Comparison of ENCODE assay signal across 10 cellular contexts in the genomic region with DNA sequence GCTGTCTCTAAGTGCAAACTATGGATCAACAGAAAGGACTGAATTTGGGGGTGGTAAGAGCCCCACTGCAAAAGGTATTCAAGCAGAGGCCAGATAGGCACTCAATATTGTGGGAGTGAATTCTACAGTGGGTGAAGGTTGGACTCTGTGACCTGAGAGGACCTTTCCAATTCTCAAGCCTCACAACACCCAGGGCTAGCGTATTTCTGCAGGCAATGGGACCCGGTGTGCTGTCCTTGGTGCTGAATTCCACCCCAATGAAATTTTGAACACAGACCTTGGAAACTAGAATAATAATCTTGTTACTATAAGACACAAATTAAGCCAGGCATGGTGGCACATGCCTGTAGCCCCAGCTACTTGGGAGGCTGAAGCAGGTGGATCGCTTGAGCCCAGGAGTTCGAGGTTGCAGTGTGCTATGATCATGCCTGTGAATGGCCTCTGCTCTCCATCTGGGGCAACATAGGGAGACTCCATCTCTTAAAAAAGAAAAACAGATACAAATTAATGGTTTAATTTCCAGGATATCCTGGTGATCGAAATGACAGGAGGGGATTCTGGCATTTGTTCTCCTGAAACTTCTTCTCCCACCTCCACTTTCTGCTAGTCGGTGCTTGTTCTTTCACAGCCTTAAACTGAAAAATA.
DNase-seq lines count a peak whose midpoint lies in the region; ATAC-seq, FAIRE-seq and TF ChIP-seq lines count a peak whose summit lies in the region.
"Had no signal": no experiment of that assay in that cellular context is flagged by ENCODE, and none has a peak within 500 bp of the region (broad histone marks: within the 10 kb centered on the region; RNA-seq: fewer than 3 reads in every experiment).

No MANE protein-coding gene starts in this region.

- BruUV-seq in K562 (replicated peaks; lab: Mats Ljungman, UMichigan) = no TSS peak

- in situ Hi-C loops in K562 (cut with MboI) = no loop called here

- peak; percentile 57 for ATAC-seq in K562
- ATAC-seq in mucosa of descending colon = no peak

- no peaks in the 10 kb centered on the region for H3K4me1 Mint-ChIP-seq in CD4-positive, alpha-beta memory T cell
- H3K4me1 Mint-ChIP-seq in CD14-positive monocyte = no peaks in the 10 kb centered on the region
- H3K4me1 Mint-ChIP-seq: central memory CD8-positive, alpha-beta T cell had no signal

- H3K27me3 Mint-ChIP-seq in CD4-positive, alpha-beta memory T cell = peaks cover 4 to 16% of the 10 kb centered on the region in 2 donors
- H3K27me3 Mint-ChIP-seq in CD14-positive monocyte (ENCODE audit: low read depth in 3 of 3) = peaks cover 14 to 18% (median 16%) of the 10 kb centered on the region in 3 donors

- H3K36me3 ChIP-seq in K562 (ENCODE audit: control insufficient read depth, insufficient read depth, low read length) (no peaks in the 10 kb centered on the region), mucosa of descending colon (ENCODE audit: low read depth) (no peaks in the 10 kb centered on the region)
- H3K36me3 ChIP-seq in CD4-positive, alpha-beta memory T cell (ENCODE audit: insufficient read depth, low read length) = no peaks in the 10 kb centered on the region
- H3K36me3 ChIP-seq: WERI-Rb-1 had no signal

- DNase-seq in GM12891 (ENCODE audit: insufficient read length, low spot score) (peak; percentile 32), LNCaP clone FGC (ENCODE audit: low read depth) (peak; percentile 19), K562 (ENCODE audit: extremely low read depth in 1 of 4, low spot score in 3 of 4) (peak; percentile 40 to 62 (median 50)), mucosa of descending colon (peak in 2 of 3 donors; percentile 36 to 62), CD14-positive monocyte (ENCODE audit: low spot score) (no peak), DMS153 (lab: John Stamatoyannopoulos, UW) (no peak)
- DNase-seq in CD4-positive, alpha-beta memory T cell = no peak
- DNase-seq: NCI-H2029, WERI-Rb-1 had no signal

- H3K4me2 ChIP-seq in K562 (ENCODE audit: insufficient read depth, low read length) = no peak overlapping the region

- H3K79me2 ChIP-seq in K562 (ENCODE audit: control insufficient read depth, insufficient read depth, low read length) = no peaks in the 10 kb centered on the region

- FAIRE-seq in GM12891 (lab: Jason Lieb, UNC) (no peak), K562 (lab: Jason Lieb, UNC) (peak; percentile 78)

- TF ChIP-seq CTCF in LNCaP clone FGC (IDR thresholded peaks at IDR 0.05; ENCODE audit: control insufficient read depth, extremely low read depth, insufficient read depth) = no peak
- no peak for TF ChIP-seq CTCF in K562 (IDR thresholded peaks at IDR 0.05 in 2 of 3, conservative IDR thresholded peaks at IDR 0.05 in 1 of 3; ENCODE audit: insufficient read depth in 2 of 3, low read depth in 1 of 3, low read length in 3 of 3)
- TF ChIP-seq CTCF in mucosa of descending colon (IDR thresholded peaks at IDR 0.05) = no peak
- no peak for TF ChIP-seq CTCF in CD14-positive monocyte (IDR thresholded peaks at IDR 0.05)

- no peak overlapping the region for H3K4me3 ChIP-seq in LNCaP clone FGC (ENCODE audit: low read depth, low read length)
- H3K4me3 ChIP-seq in K562 = no peak overlapping the region
- no peak overlapping the region for H3K4me3 ChIP-seq in mucosa of descending colon
- no peak overlapping the region for H3K4me3 ChIP-seq in CD4-positive, alpha-beta memory T cell (ENCODE audit: low read length in 2 of 2)

- H3K27ac Mint-ChIP-seq in CD4-positive, alpha-beta memory T cell = no peak overlapping the region
- no peak overlapping the region for H3K27ac Mint-ChIP-seq in CD14-positive monocyte

- POLR2A ChIA-PET in K562 (lab: Yijun Ruan, JAX) = no interaction called here
- POLR2A ChIA-PET in CD4-positive, alpha-beta memory T cell (lab: Charles Lee; ENCODE audit: partially characterized antibody) = no interaction called here

- peaks cover 0 to 8% of the 10 kb centered on the region in 2 experiments; a peak in 1 of 5 replicates for H3K27me3 ChIP-seq in K562 (ENCODE audit: control insufficient read depth in 2 of 2, insufficient read depth in 2 of 2, low read length in 2 of 2)
- peaks cover 4% of the 10 kb centered on the region for H3K27me3 ChIP-seq in CD4-positive, alpha-beta memory T cell (ENCODE audit: insufficient read depth, low read length)

- no peak for TF ChIP-seq RAD21 in K562 (CRISPR knock-in tag; conservative IDR thresholded peaks at IDR 0.05 in 1 of 2, IDR thresholded peaks at IDR 0.05 in 1 of 2)

- no peak overlapping the region for H3K27ac ChIP-seq in K562 (ENCODE audit: extremely low read depth, low read depth, low read length)
- H3K27ac ChIP-seq in CD4-positive, alpha-beta memory T cell (ENCODE audit: low read depth, low read length) = no peak overlapping the region
- H3K27ac ChIP-seq: WERI-Rb-1 had no signal

- 1% methylated on average over 6 of the region's 6 CpGs for WGBS in K562 (ENCODE audit: insufficient coverage, low coverage, missing lambda C conversion rate)

- H3K36me3 Mint-ChIP-seq in CD4-positive, alpha-beta memory T cell = no peaks in the 10 kb centered on the region
- no peaks in the 10 kb centered on the region for H3K36me3 Mint-ChIP-seq in CD14-positive monocyte

- H3K9me1 ChIP-seq in K562 (ENCODE audit: control insufficient read depth, insufficient read depth, low read length) = no peaks in the 10 kb centered on the region

- no peak overlapping the region for H2AFZ ChIP-seq in K562 (ENCODE audit: low read depth, low read length)

- CTCF ChIA-PET in K562 (lab: Yijun Ruan, JAX; ENCODE audit: low intra/inter-chr PET ratio) = no interaction called here
- CTCF ChIA-PET in CD4-positive, alpha-beta memory T cell (lab: Charles Lee; ENCODE audit: partially characterized antibody) = no interaction called here

- no peak for TF ChIP-seq EP300 in K562 (IDR thresholded peaks at IDR 0.05; ENCODE audit: low read length)

- intact Hi-C loops in K562 (cut with micrococcal nuclease) (no loop called here), mucosa of descending colon (cut with DNase I, micrococcal nuclease) (no loop called here), CD14-positive monocyte (cut with micrococcal nuclease) (no loop called here)
- intact Hi-C loops in CD4-positive, alpha-beta memory T cell (cut with micrococcal nuclease) = no loop called here

- H3K4me1 ChIP-seq in K562 (replicated peaks in 1 of 2; ENCODE audit: control insufficient read depth in 2 of 2, insufficient read depth in 2 of 2, low read length in 2 of 2) (no peaks in the 10 kb centered on the region), mucosa of descending colon (ENCODE audit: low read depth) (no peaks in the 10 kb centered on the region)
- H3K4me1 ChIP-seq in CD4-positive, alpha-beta memory T cell (ENCODE audit: insufficient read depth, low read length) = no peaks in the 10 kb centered on the region

- TF ChIP-seq POLR2A in GM12891 (IDR thresholded peaks at IDR 0.05; ENCODE audit: low read depth, low read length) (no peak), K562 (conservative IDR thresholded peaks at IDR 0.05) (no peak)

- no peaks in the 10 kb centered on the region for H3K9me3 ChIP-seq in K562 (replicated peaks; ENCODE audit: control insufficient read depth, insufficient read depth, low read depth, low read length)
- no peaks in the 10 kb centered on the region for H3K9me3 ChIP-seq in mucosa of descending colon
- no peaks in the 10 kb centered on the region for H3K9me3 ChIP-seq in CD4-positive, alpha-beta memory T cell (ENCODE audit: control insufficient read depth in 1 of 2, low read length in 2 of 2)

- no peaks in the 10 kb centered on the region for H3K9me3 Mint-ChIP-seq in CD4-positive, alpha-beta memory T cell
- H3K9me3 Mint-ChIP-seq in CD14-positive monocyte = peaks cover 0 to 3% (median 0%) of the 10 kb centered on the region in 7 donors
- H3K9me3 Mint-ChIP-seq: central memory CD8-positive, alpha-beta T cell had no signal

- H3K4me3 Mint-ChIP-seq in CD4-positive, alpha-beta memory T cell = no peak overlapping the region
- H3K4me3 Mint-ChIP-seq in CD14-positive monocyte = no peak overlapping the region
- H3K4me3 Mint-ChIP-seq: central memory CD8-positive, alpha-beta T cell had no signal

- no peaks in the 10 kb centered on the region for H4K20me1 ChIP-seq in K562 (replicated peaks; ENCODE audit: control insufficient read depth, insufficient read depth, low read length)

- no peak overlapping the region for H3K9ac ChIP-seq in K562 (ENCODE audit: insufficient read depth in 1 of 2, low read depth in 2 of 2, low read length in 2 of 2)

TF ChIP-seq in GM12891, 5 proteins besides CTCF, POLR2A, EP300 and RAD21:
- TF ChIP-seq POU2F2 (IDR thresholded peaks at IDR 0.05; ENCODE audit: low read depth, low read length) = no peak
- TF ChIP-seq TAF1 (IDR thresholded peaks at IDR 0.05; ENCODE audit: low read depth, low read length) = no peak
- TF ChIP-seq POLR2AphosphoS5 (IDR thresholded peaks at IDR 0.05; ENCODE audit: low read depth, low read length) = no peak
- no peak for TF ChIP-seq SPI1 (IDR thresholded peaks at IDR 0.05; ENCODE audit: low read depth, low read length)
- no peak for TF ChIP-seq PAX5 (IDR thresholded peaks at IDR 0.05; ENCODE audit: insufficient read depth, low read length, severe bottlenecking)

TF ChIP-seq in K562, 482 proteins besides CTCF, POLR2A, EP300 and RAD21 (continues in another document):
- TF ChIP-seq ZNF197 (CRISPR knock-in tag; IDR thresholded peaks at IDR 0.05; ENCODE audit: low read depth) (peak; percentile 75; the same call in 1 of the 2 replicates), SRF (CRISPR knock-in tag; IDR thresholded peaks at IDR 0.05) (peak in 1 of 2 experiments; percentile 38; a peak in 1 of 4 replicates), EGR1 (conservative IDR thresholded peaks at IDR 0.05) (no peak), ZNF232 (CRISPR knock-in tag; IDR thresholded peaks at IDR 0.05) (0 out of 2 replicates have a peak, but pooled peaks have one; percentile 29)
- TF ChIP-seq, protein P1, sequence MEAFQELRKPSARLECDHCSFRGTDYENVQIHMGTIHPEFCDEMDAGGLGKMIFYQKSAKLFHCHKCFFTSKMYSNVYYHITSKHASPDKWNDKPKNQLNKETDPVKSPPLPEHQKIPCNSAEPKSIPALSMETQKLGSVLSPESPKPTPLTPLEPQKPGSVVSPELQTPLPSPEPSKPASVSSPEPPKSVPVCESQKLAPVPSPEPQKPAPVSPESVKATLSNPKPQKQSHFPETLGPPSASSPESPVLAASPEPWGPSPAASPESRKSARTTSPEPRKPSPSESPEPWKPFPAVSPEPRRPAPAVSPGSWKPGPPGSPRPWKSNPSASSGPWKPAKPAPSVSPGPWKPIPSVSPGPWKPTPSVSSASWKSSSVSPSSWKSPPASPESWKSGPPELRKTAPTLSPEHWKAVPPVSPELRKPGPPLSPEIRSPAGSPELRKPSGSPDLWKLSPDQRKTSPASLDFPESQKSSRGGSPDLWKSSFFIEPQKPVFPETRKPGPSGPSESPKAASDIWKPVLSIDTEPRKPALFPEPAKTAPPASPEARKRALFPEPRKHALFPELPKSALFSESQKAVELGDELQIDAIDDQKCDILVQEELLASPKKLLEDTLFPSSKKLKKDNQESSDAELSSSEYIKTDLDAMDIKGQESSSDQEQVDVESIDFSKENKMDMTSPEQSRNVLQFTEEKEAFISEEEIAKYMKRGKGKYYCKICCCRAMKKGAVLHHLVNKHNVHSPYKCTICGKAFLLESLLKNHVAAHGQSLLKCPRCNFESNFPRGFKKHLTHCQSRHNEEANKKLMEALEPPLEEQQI (IDR thresholded peaks at IDR 0.05) = peak; percentile 48; the same call in 1 of the 2 replicates

Comparison
In these comparisons a context has a peak if more than half of its experiments do, and no peak if none do; other contexts are left out.
1. DNase-seq: peak in GM12891 (single experiment), LNCaP clone FGC (single experiment), K562 (4 of 4) and mucosa of descending colon (2 of 3); none in CD4-positive, alpha-beta memory T cell (0 of 5), CD14-positive monocyte (single experiment) and DMS153 (single experiment).